24 cellular contexts compared by ENCODE assay signal in the genomic region with DNA sequence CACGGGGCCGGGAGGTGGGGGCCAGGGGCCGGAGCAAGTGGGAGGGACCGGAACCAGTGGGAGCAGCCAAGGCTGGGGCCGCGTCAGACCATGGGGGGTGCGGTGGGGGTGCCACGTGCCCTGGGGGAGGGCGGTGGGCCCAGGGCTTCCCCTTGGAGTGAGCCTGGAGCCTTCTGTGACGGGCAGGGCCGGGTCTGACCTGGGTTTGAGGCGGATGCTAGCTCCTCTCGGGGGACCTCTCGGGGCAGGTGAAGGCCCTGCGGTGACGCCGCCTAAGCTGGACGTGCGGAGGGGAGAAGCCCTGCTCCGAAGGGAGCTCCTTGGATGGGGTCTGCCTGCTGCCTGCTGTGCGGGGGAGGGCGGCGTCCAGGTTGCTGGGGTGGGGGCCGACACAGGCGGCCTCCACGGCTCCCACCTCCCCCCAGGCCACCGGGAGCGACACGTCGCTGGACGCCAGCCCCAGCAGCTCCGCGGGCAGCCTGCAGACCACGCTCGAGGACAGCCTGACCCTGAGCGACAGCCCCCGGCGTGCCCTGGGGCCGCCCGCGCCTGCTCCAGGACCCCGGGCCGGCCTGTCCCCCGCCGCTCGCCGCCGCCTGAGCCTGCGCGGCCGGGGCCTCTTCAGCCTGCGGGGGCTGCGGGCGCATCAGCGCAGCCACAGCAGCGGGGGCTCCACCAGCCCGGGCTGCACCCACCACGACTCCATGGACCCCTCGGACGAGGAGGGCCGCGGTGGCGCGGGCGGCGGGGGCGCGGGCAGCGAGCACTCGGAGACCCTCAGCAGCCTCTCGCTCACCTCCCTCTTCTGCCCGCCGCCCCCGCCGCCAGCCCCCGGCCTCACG.
"Had no signal": no experiment of that assay in that cellular context is flagged by ENCODE, and none has a peak within 500 bp of the region (broad histone marks: within the 10 kb centered on the region; RNA-seq: fewer than 3 reads in every experiment).

No MANE protein-coding gene starts in this region.

- H3K9me3 Mint-ChIP-seq: activated CD4-positive, alpha-beta memory T cell treated with anti-CD3 and anti-CD28 coated beads, Interleukin-2, amount 10 ng/mL, durations not matched to agents 7 days and 5 days; activated naive CD4-positive, alpha-beta T cell treated with anti-CD3 and anti-CD28 coated beads, Interleukin-2, amount 10 ng/mL, durations not matched to agents 7 days and 5 days; activated naive CD8-positive, alpha-beta T cell treated with anti-CD3 and anti-CD28 coated beads, Interleukin-2, amount 50 U/mL, for 24 hours; central memory CD8-positive, alpha-beta T cell had no signal

- H3K4me1 Mint-ChIP-seq: activated CD4-positive, alpha-beta memory T cell treated with anti-CD3 and anti-CD28 coated beads, Interleukin-2, amount 10 ng/mL, durations not matched to agents 7 days and 5 days; activated naive CD4-positive, alpha-beta T cell treated with anti-CD3 and anti-CD28 coated beads, Interleukin-2, amount 10 ng/mL, durations not matched to agents 7 days and 5 days had no signal

- H3K27ac ChIP-seq: colonic mucosa, parathyroid adenoma, spleen had no signal

- ATAC-seq: activated naive CD8-positive, alpha-beta T cell treated with anti-CD3 and anti-CD28 coated beads, Interleukin-2, amount 50 U/mL, for 24 hours; left lobe of liver; mucosa of descending colon; naive thymus-derived CD4-positive, alpha-beta T cell had no signal

- H3K4me3 ChIP-seq: colonic mucosa, mucosa of descending colon had no signal

- H3K9me3 ChIP-seq: colonic mucosa, mucosa of descending colon, spleen had no signal

- H3K27ac Mint-ChIP-seq: activated CD4-positive, alpha-beta memory T cell treated with anti-CD3 and anti-CD28 coated beads, Interleukin-2, amount 10 ng/mL, durations not matched to agents 7 days and 5 days; activated naive CD4-positive, alpha-beta T cell treated with anti-CD3 and anti-CD28 coated beads, Interleukin-2, amount 10 ng/mL, durations not matched to agents 7 days and 5 days; activated naive CD8-positive, alpha-beta T cell treated with anti-CD3 and anti-CD28 coated beads, Interleukin-2, amount 50 U/mL, for 24 hours had no signal

- H3K4me3 Mint-ChIP-seq: activated CD4-positive, alpha-beta memory T cell treated with anti-CD3 and anti-CD28 coated beads, Interleukin-2, amount 10 ng/mL, durations not matched to agents 7 days and 5 days; activated naive CD4-positive, alpha-beta T cell treated with anti-CD3 and anti-CD28 coated beads, Interleukin-2, amount 10 ng/mL, durations not matched to agents 7 days and 5 days; activated naive CD8-positive, alpha-beta T cell treated with anti-CD3 and anti-CD28 coated beads, Interleukin-2, amount 50 U/mL, for 24 hours had no signal

- DNase-seq: activated CD4-positive, alpha-beta memory T cell treated with anti-CD3 and anti-CD28 coated beads, Interleukin-2, amount 10 ng/mL, durations not matched to agents 7 days and 5 days; activated CD4-positive, alpha-beta T cell treated with anti-CD3 and anti-CD28 coated beads for 48 hours; activated CD4-positive, CD25-positive, alpha-beta regulatory T cell; activated effector memory CD4-positive, alpha-beta T cell treated with Interleukin-2 at 50 U/mL for 16 hours; activated naive CD4-positive, alpha-beta T cell treated with anti-CD3 and anti-CD28 coated beads, Interleukin-2, amount 10 ng/mL, durations not matched to agents 7 days and 5 days; activated naive CD8-positive, alpha-beta T cell treated with anti-CD3 and anti-CD28 coated beads, Interleukin-2, amount 50 U/mL, for 24 hours; activated T-cell treated with anti-CD3 and anti-CD28 coated beads, Interleukin-2, amount 50 U/mL, for 48 hours; aorta; colonic mucosa; erythroblast; foreskin melanocyte; glutamatergic neuron; hippocampal formation; mucosa of descending colon; naive thymus-derived CD4-positive, alpha-beta T cell; spleen; stimulated activated CD4-positive, alpha-beta T cell treated with anti-CD3 and anti-CD28 coated beads, Interleukin-4, amount 100 ng/mL, for 4 hours; stimulated activated naive CD4-positive, alpha-beta T cell treated with Interleukin-2 at 50 U/mL for 16 hours; T-helper 1 cell; T-helper 9 cell; trophoblast cell had no signal

- H3K4me1 ChIP-seq: colonic mucosa had no signal

- H3K36me3 ChIP-seq: colonic mucosa, spleen had no signal
